ENCODE assay signal across 10 cellular contexts in the genomic region with DNA sequence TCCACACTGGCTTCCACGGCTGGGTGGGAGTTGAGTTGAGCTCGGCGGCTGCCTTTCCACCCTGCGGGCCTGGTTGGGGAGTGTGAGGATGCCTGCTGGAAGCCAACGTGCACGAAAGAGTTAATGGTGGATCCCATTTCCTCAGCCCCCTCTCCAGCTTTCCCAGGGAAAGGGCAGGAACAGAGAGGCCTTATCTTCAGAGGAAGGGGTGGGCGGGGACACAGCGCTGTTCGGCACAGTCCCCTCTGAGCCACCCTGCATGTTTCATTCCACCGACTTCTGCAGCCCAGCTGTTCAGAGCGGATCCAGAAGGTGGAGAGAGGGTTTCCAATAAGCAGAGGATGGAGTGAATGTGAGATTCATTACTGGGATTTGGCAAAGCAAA.
A peak's percentile ranks its signal among the peaks of the same experiment; 100 is the strongest.
DNase-seq lines count a peak whose midpoint lies in the region; ATAC-seq, FAIRE-seq and TF ChIP-seq lines count a peak whose summit lies in the region.
"Had no signal": no experiment of that assay in that cellular context is flagged by ENCODE, and none has a peak within 500 bp of the region (broad histone marks: within the 10 kb centered on the region; RNA-seq: fewer than 3 reads in every experiment).

No MANE protein-coding gene starts in this region.

- H3K9me3 ChIP-seq in adipocyte (ENCODE audit: control insufficient read depth, low read length) (no peaks in the 10 kb centered on the region), upper lobe of right lung (no peaks in the 10 kb centered on the region), small intestine (ENCODE audit: control insufficient read depth, low read depth) (no peaks in the 10 kb centered on the region)

- peaks cover 96% of the 10 kb centered on the region for H3K4me1 Mint-ChIP-seq in activated naive CD4-positive, alpha-beta T cell treated with anti-CD3 and anti-CD28 coated beads for 36 hours (ENCODE audit: low read depth)

- H3K4me1 ChIP-seq in adipocyte (ENCODE audit: control insufficient read depth, insufficient read depth, low read length): peaks cover 65% of the 10 kb centered on the region
- peaks cover 85% of the 10 kb centered on the region for H3K4me1 ChIP-seq in upper lobe of right lung
- peaks cover 0 to 27% of the 10 kb centered on the region in 2 donors for H3K4me1 ChIP-seq in small intestine (ENCODE audit: control insufficient read depth in 2 of 2, insufficient read depth in 1 of 2, low read depth in 1 of 2, low read length in 1 of 2)

- DNase-seq in activated naive CD4-positive, alpha-beta T cell treated with anti-CD3 and anti-CD28 coated beads for 36 hours: no peak
- no peak for DNase-seq in activated naive CD4-positive, alpha-beta T cell (lab: John Stamatoyannopoulos, UW)
- DNase-seq in adipocyte (ENCODE audit: low read depth): peak; percentile 44
- peak; percentile 89 for DNase-seq in left kidney (ENCODE audit: low read depth, low spot score)
- DNase-seq in upper lobe of right lung: no peak
- no peak for DNase-seq in inferior parietal cortex (ENCODE audit: extremely low spot score)
- DNase-seq in omental fat pad (ENCODE audit: low spot score): no peak
- no peak for DNase-seq in small intestine

- CTCF ChIA-PET in activated naive CD4-positive, alpha-beta T cell treated with anti-CD3 and anti-CD28 coated beads for 36 hours (lab: Charles Lee): interaction anchor here (0.9 to 2.5 kb wide), 5 partner anchors 14 to 105 kb away, joined by 3 to 7 read pairs (median 5); no protein-coding TSS in a partner anchor

- peak overlapping the region; percentile 55 for H3K9ac ChIP-seq in adipocyte (ENCODE audit: low read length)

- H3K27ac Mint-ChIP-seq in activated naive CD4-positive, alpha-beta T cell treated with anti-CD3 and anti-CD28 coated beads for 36 hours: peak overlapping the region; percentile 92

- no peaks in the 10 kb centered on the region for H3K27me3 ChIP-seq in adipocyte (replicated peaks; ENCODE audit: control insufficient read depth, insufficient read depth, low read length)
- no peaks in the 10 kb centered on the region for H3K27me3 ChIP-seq in upper lobe of right lung
- H3K27me3 ChIP-seq in small intestine (ENCODE audit: control insufficient read depth in 2 of 2, insufficient read depth in 2 of 2, low read length in 2 of 2): no peaks in the 10 kb centered on the region

- H3K27ac ChIP-seq in upper lobe of right lung (no peak overlapping the region), small intestine (ENCODE audit: low read depth in 1 of 2, low read length in 1 of 2) (no peak overlapping the region)
- H3K27ac ChIP-seq: C4-2B, epithelial cell of prostate had no signal

- H3K36me3 ChIP-seq in adipocyte (ENCODE audit: control insufficient read depth, insufficient read depth, low read length, severe bottlenecking) (peaks cover 11% of the 10 kb centered on the region), upper lobe of right lung (no peaks in the 10 kb centered on the region), small intestine (ENCODE audit: control insufficient read depth in 2 of 2, insufficient read depth in 2 of 2, low read length in 2 of 2) (no peaks in the 10 kb centered on the region)

- intact Hi-C loops in activated naive CD4-positive, alpha-beta T cell treated with anti-CD3 and anti-CD28 coated beads for 36 hours (cut with micrococcal nuclease): no loop called here
- intact Hi-C loops in upper lobe of right lung (cut with DNase I): loop anchor here (10.0 kb wide), 1 partner anchor 101 kb away; no protein-coding TSS in a partner anchor

- H3K4me3 ChIP-seq in adipocyte (ENCODE audit: low read length) (no peak overlapping the region), upper lobe of right lung (no peak overlapping the region), small intestine (ENCODE audit: low read depth in 1 of 2, low read length in 2 of 2) (no peak overlapping the region)

- peak overlapping the region; percentile 80 for H3K4me3 Mint-ChIP-seq in activated naive CD4-positive, alpha-beta T cell treated with anti-CD3 and anti-CD28 coated beads for 36 hours

- no peaks in the 10 kb centered on the region for H3K9me3 Mint-ChIP-seq in activated naive CD4-positive, alpha-beta T cell treated with anti-CD3 and anti-CD28 coated beads for 36 hours

- no peak for FAIRE-seq in small intestine (lab: Jason Lieb, UNC)

- H3K27me3 Mint-ChIP-seq in activated naive CD4-positive, alpha-beta T cell treated with anti-CD3 and anti-CD28 coated beads for 36 hours (ENCODE audit: low read depth): no peaks in the 10 kb centered on the region

- TF ChIP-seq CTCF in upper lobe of right lung (IDR thresholded peaks at IDR 0.05) (no peak), omental fat pad (IDR thresholded peaks at IDR 0.05) (no peak)

- ATAC-seq in upper lobe of right lung (peak; percentile 13), omental fat pad (ENCODE audit: low FRiP score) (no peak)

- no peaks in the 10 kb centered on the region for H3K36me3 Mint-ChIP-seq in activated naive CD4-positive, alpha-beta T cell treated with anti-CD3 and anti-CD28 coated beads for 36 hours (ENCODE audit: low read depth)

- 44 to 80% (median 73%) methylated on average over 11 of the region's 11 CpGs for WGBS in small intestine, 3 donors

Comparison
In these comparisons a context has a peak if more than half of its experiments do, and no peak if none do; other contexts are left out.
1. DNase-seq: peak in adipocyte (single experiment) and left kidney (single experiment); none in activated naive CD4-positive, alpha-beta T cell treated with anti-CD3 and anti-CD28 coated beads for 36 hours (single experiment), activated naive CD4-positive, alpha-beta T cell (0 of 4), upper lobe of right lung (single experiment), inferior parietal cortex (single experiment), omental fat pad (single experiment) and small intestine (single experiment).